Comparison of ENCODE assay signal across 12 cellular contexts in the genomic region with DNA sequence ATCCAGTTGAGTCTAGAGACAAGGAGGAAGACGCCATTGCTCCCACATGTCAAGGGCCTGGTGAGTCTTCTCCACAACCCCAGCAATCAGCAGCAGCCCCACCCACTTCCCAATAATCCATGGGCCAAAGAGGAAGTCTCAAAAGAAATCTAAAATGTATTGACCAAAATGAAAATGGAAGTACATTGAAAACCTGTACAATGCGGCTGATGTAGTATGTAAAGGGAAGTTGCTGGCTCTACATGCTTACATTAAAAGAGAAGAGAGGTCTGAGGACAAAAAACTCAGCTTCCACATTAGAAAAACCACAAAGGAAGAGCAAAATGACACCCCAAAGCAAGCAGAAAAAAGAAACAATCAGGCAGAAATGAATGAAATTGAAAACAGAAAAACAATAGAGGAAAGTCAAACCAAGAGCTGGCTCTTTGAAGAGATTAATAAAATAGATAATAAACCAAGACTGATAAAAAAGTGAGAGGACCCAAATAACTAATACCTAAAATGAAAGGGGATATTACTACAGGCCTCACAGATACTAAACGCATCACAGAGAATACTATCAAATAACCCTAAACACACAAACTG.
DNase-seq lines count a peak whose midpoint lies in the region; ATAC-seq lines count a peak whose summit lies in the region.
"Had no signal": no experiment of that assay in that cellular context is flagged by ENCODE, and none has a peak within 500 bp of the region (broad histone marks: within the 10 kb centered on the region; RNA-seq: fewer than 3 reads in every experiment).

No MANE protein-coding gene starts in this region.

- peak; percentile 50 for DNase-seq in GDM1 (lab: John Stamatoyannopoulos, UW)
- DNase-seq in KBM-7: peak; percentile 84
- DNase-seq in activated CD4-positive, alpha-beta memory T cell treated with anti-CD3 and anti-CD28 coated beads for 36 hours: peak; percentile 27
- DNase-seq in naive B cell: peak; percentile 35
- DNase-seq in stimulated activated CD4-positive, alpha-beta T cell treated with anti-CD3 and anti-CD28 coated beads, Interleukin-1b, Interleukin-23, amount 100 ng/mL, for 48 hours: no peak
- no peak for DNase-seq in NCI-H1092 treated with DMSO at 0.1 percent for 48 hours (lab: John Stamatoyannopoulos, UW)
- DNase-seq: amniotic stem cell; DMS153; effector CD4-positive, alpha-beta T cell; GOT3; hypothalamus had no signal

- no peaks in the 10 kb centered on the region for H3K36me3 Mint-ChIP-seq in activated CD4-positive, alpha-beta memory T cell treated with anti-CD3 and anti-CD28 coated beads for 36 hours
- H3K36me3 Mint-ChIP-seq in naive B cell: no peaks in the 10 kb centered on the region

- peaks cover 19% of the 10 kb centered on the region for H3K4me1 Mint-ChIP-seq in activated CD4-positive, alpha-beta memory T cell treated with anti-CD3 and anti-CD28 coated beads for 36 hours (ENCODE audit: low read depth)
- peaks cover 24 to 34% (median 30%) of the 10 kb centered on the region in 3 donors for H3K4me1 Mint-ChIP-seq in naive B cell

- intact Hi-C loops in activated CD4-positive, alpha-beta memory T cell treated with anti-CD3 and anti-CD28 coated beads for 36 hours (cut with micrococcal nuclease): no loop called here

- POLR2A ChIA-PET in activated CD4-positive, alpha-beta memory T cell treated with anti-CD3 and anti-CD28 coated beads for 36 hours (lab: Charles Lee): no interaction called here

- no peaks in the 10 kb centered on the region for H3K9me3 Mint-ChIP-seq in activated CD4-positive, alpha-beta memory T cell treated with anti-CD3 and anti-CD28 coated beads for 36 hours
- H3K9me3 Mint-ChIP-seq in naive B cell: no peaks in the 10 kb centered on the region

- in situ Hi-C loops in KBM-7 (cut with MboI; ENCODE audit: low pct_unique_long_range_greater_than_20kb, low sequenced_read_pairs): no loop called here

- CTCF ChIA-PET in activated CD4-positive, alpha-beta memory T cell treated with anti-CD3 and anti-CD28 coated beads for 36 hours (lab: Charles Lee): interaction anchor here (0.5 kb wide), 1 partner anchor 123 kb away, joined by 5 read pairs; no protein-coding TSS in a partner anchor

- H3K27me3 Mint-ChIP-seq in activated CD4-positive, alpha-beta memory T cell treated with anti-CD3 and anti-CD28 coated beads for 36 hours: no peaks in the 10 kb centered on the region
- H3K27me3 Mint-ChIP-seq in naive B cell: no peaks in the 10 kb centered on the region

- peak overlapping the region; percentile 71 for H3K27ac Mint-ChIP-seq in activated CD4-positive, alpha-beta memory T cell treated with anti-CD3 and anti-CD28 coated beads for 36 hours
- peak overlapping the region; percentile 70 to 93 (median 90) for H3K27ac Mint-ChIP-seq in naive B cell

- H3K4me3 Mint-ChIP-seq in activated CD4-positive, alpha-beta memory T cell treated with anti-CD3 and anti-CD28 coated beads for 36 hours: peak overlapping the region; percentile 22
- peak overlapping the region in 7 of 8 donors; percentile 7 to 76 (median 55) for H3K4me3 Mint-ChIP-seq in naive B cell

- ATAC-seq in naive B cell (ENCODE audit: low read depth in 2 of 2): peak; percentile 74 to 79
- ATAC-seq in GM21825 (IDR thresholded peaks at IDR 0.05; ENCODE audit: unreplicated experiment): no peak

Comparison
In these comparisons a context has a peak if more than half of its experiments do, and no peak if none do; other contexts are left out.
1. DNase-seq: peak in GDM1 (single experiment), KBM-7 (single experiment), activated CD4-positive, alpha-beta memory T cell treated with anti-CD3 and anti-CD28 coated beads for 36 hours (single experiment) and naive B cell (single experiment); none in stimulated activated CD4-positive, alpha-beta T cell treated with anti-CD3 and anti-CD28 coated beads, Interleukin-1b, Interleukin-23, amount 100 ng/mL, for 48 hours (single experiment) and NCI-H1092 treated with DMSO at 0.1 percent for 48 hours (single experiment).